ENCODE assay signal across 8 cellular contexts in the genomic region with DNA sequence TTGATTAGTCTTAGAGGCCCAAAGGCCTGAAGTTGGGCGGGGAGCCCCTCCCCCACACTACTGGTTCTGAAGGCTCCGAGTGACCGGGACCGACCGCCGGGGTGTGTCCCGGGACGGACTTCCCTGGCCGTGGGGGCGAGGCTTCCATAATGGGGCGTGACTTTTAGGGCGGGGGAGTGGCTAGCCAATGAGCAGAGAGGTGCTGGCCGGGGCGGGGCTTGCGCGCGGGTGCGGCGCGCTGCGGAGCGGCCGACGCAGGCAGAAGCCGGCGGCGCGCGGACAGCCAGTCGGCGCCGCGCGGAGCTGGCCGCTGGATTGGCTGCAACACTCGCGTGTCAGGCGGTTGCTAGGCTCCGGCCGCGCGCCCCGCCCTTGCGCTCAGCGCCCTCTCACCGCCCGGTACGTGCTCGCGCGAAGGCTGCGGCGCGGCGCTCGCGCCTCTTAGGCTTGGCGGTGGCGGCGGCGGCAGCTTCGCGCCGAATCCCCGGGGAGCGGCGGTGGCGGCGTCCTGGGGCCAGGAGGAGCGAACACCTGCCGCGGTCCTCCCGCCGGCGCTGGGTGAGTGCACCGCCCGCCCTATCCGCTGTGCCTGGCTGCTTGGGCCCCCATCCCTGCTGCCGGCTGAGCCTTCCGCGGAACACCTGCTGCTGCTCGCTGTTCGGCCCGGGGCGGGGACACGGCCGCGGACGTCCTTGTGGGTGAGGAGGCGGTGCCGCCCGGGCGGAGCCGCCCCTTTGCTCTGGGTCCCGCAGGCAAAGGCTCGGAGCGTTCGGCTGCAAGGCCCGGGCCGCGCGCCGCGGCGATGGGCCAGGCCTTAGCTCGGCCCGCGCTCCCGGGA. TPM values are rescaled to one million over a fixed set of nuclear protein-coding genes. Genes with fewer than 3 reads are reported as not detected.
DNase-seq lines count a peak whose midpoint lies in the region; ATAC-seq and TF ChIP-seq lines count a peak whose summit lies in the region.

Gene DAG1 (plus strand): TSS at position 392 of the 838 bp plus-strand sequence. CDS start 40,268 bp downstream, outside the sequence.

- DNase-seq in CD1c-positive myeloid dendritic cell (ENCODE audit: extremely low spot score) (peak; percentile 99), NCI-H82 (lab: John Stamatoyannopoulos, UW) (peak; percentile 96), dermis blood vessel endothelial cell (peak; percentile 98)
- peak; percentile 99 for DNase-seq in activated CD4-positive, alpha-beta T cell treated with anti-CD3 and anti-CD28 coated beads, Interleukin-2, amount 50 U/mL, for 48 hours
- DNase-seq in stimulated activated CD4-positive, alpha-beta T cell treated with anti-CD3 and anti-CD28 coated beads, Interleukin-4, amount 100 ng/mL, for 1 hour: peak; percentile 96

- peak; percentile 76 for ATAC-seq in GM19438 (IDR thresholded peaks at IDR 0.05; ENCODE audit: low read depth, unreplicated experiment)
- peak; percentile 71 for ATAC-seq in HG03571 (IDR thresholded peaks at IDR 0.05; ENCODE audit: unreplicated experiment)

- WGBS in liver: under 1% methylated on average over 109 of the region's 109 CpGs

- H3K9me3 ChIP-seq in liver (ENCODE audit: control insufficient read depth in 4 of 4, low read length in 3 of 4): no peaks in the 10 kb centered on the region

- H3K27ac ChIP-seq in liver (ENCODE audit: low read depth in 1 of 2, low read length in 2 of 2): peak within 1 kb of the TSS; percentile 91 to 97

- peak within 1 kb of the TSS; percentile 90 to 92 for H3K9ac ChIP-seq in liver (ENCODE audit: low read depth in 1 of 2, low read length in 2 of 2)

- TF ChIP-seq RAD21 in liver (IDR thresholded peaks at IDR 0.05): no peak

- H3K36me3 ChIP-seq in liver (ENCODE audit: control insufficient read depth in 4 of 4, insufficient read depth in 3 of 4, low read depth in 1 of 4, low read length in 3 of 4): no peaks in the 10 kb centered on the region

- TF ChIP-seq CTCF in liver (IDR thresholded peaks at IDR 0.05; ENCODE audit: low read depth, low read length, missing input control): no peak

- peak within 1 kb of the TSS; percentile 81 to 93 (median 85) for H3K4me3 ChIP-seq in liver (ENCODE audit: low read depth in 1 of 3, low read length in 3 of 3)

- no peaks in the 10 kb centered on the region for H3K27me3 ChIP-seq in liver (ENCODE audit: control insufficient read depth in 4 of 4, insufficient read depth in 4 of 4, low read length in 3 of 4)

- peaks cover 4 to 29% (median 22%) of the 10 kb centered on the region in 4 donors for H3K4me1 ChIP-seq in liver (ENCODE audit: control insufficient read depth in 4 of 4, insufficient read depth in 4 of 4, low read length in 3 of 4)

TF ChIP-seq in liver, 16 proteins besides CTCF, POLR2A, EP300 and RAD21:
- TF ChIP-seq HNF4A (conservative IDR thresholded peaks at IDR 0.05) (peak; percentile 14 to 20), RXRA (IDR thresholded peaks at IDR 0.05) (peak; percentile 31 to 55), EGR1 (IDR thresholded peaks at IDR 0.05; ENCODE audit: low read depth in 2 of 2) (peak in 1 of 2 donors; percentile 21), REST (IDR thresholded peaks at IDR 0.05) (peak; percentile 70), MAX (IDR thresholded peaks at IDR 0.05) (no peak), HNF4G (IDR thresholded peaks at IDR 0.05) (no peak), FOXA2 (IDR thresholded peaks at IDR 0.05) (no peak), JUND (IDR thresholded peaks at IDR 0.05) (no peak), NR2F2 (IDR thresholded peaks at IDR 0.05) (no peak), FOXA1 (IDR thresholded peaks at IDR 0.05) (no peak), YY1 (IDR thresholded peaks at IDR 0.05) (peak; percentile 56), SP1 (IDR thresholded peaks at IDR 0.05) (peak; percentile 79), TAF1 (conservative IDR thresholded peaks at IDR 0.05) (no peak), GABPA (IDR thresholded peaks at IDR 0.05 in 1 of 2, conservative IDR thresholded peaks at IDR 0.05 in 1 of 2) (no peak)
- TF ChIP-seq, protein P1, sequence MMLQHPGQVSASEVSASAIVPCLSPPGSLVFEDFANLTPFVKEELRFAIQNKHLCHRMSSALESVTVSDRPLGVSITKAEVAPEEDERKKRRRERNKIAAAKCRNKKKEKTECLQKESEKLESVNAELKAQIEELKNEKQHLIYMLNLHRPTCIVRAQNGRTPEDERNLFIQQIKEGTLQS (IDR thresholded peaks at IDR 0.05): no peak
- TF ChIP-seq, protein P2, sequence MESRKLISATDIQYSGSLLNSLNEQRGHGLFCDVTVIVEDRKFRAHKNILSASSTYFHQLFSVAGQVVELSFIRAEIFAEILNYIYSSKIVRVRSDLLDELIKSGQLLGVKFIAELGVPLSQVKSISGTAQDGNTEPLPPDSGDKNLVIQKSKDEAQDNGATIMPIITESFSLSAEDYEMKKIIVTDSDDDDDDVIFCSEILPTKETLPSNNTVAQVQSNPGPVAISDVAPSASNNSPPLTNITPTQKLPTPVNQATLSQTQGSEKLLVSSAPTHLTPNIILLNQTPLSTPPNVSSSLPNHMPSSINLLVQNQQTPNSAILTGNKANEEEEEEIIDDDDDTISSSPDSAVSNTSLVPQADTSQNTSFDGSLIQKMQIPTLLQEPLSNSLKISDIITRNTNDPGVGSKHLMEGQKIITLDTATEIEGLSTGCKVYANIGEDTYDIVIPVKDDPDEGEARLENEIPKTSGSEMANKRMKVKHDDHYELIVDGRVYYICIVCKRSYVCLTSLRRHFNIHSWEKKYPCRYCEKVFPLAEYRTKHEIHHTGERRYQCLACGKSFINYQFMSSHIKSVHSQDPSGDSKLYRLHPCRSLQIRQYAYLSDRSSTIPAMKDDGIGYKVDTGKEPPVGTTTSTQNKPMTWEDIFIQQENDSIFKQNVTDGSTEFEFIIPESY (IDR thresholded peaks at IDR 0.05): no peak

RNA-seq across cellular contexts. Expression of gene DAG1, which starts in this region (rescaled TPM):
- total RNA-seq in dermis blood vessel endothelial cell (44.1 and 76.9 TPM in 2 replicates), liver (10 to 100 TPM; 16.1 to 40.8 TPM)
- polyA plus RNA-seq in liver: 10 to 100 TPM; 12.1 to 54.4 TPM

Comparison
In these comparisons a context has a peak if more than half of its experiments do, and no peak if none do; other contexts are left out.
1. Peak in every context shown above with its lines: DNase-seq, ATAC-seq, H3K4me3 ChIP-seq and H3K27ac ChIP-seq.